18 cellular contexts compared by ENCODE assay signal in the genomic region with DNA sequence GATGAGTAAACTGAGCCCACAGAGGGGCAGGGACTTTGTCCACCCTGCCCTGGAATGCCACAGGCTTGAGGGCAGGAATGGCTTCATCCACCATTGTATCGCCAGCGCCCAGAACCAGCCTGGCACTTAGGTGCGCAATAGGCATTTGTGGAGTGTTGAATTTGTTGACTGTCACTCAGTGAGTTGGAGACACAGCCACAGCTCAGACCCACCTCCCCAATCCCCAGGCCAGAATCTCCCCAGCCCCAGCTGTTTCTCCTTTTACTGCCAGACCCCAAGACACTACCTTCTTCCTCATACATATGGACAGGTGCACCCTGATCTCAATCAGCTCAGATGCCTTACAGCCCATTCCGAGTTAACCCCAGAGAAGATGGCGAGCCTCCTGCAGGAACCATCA.
DNase-seq lines count a peak whose midpoint lies in the region; ATAC-seq, FAIRE-seq and TF ChIP-seq lines count a peak whose summit lies in the region.
"Had no signal": no experiment of that assay in that cellular context is flagged by ENCODE, and none has a peak within 500 bp of the region (broad histone marks: within the 10 kb centered on the region; RNA-seq: fewer than 3 reads in every experiment).

No MANE protein-coding gene starts in this region.

- H3K27ac Mint-ChIP-seq in osteocyte (ENCODE audit: unreplicated experiment), result no peak overlapping the region

- peak; percentile 47 for DNase-seq in activated effector memory CD4-positive, alpha-beta T cell treated with anti-CD3 and anti-CD28 coated beads, Interleukin-2, amount 50 U/mL, for 16 hours
- DNase-seq in activated effector memory CD4-positive, alpha-beta T cell treated with Interleukin-2 at 50 U/mL for 16 hours, result no peak
- DNase-seq in osteocyte (ENCODE audit: extremely low spot score, unreplicated experiment) (peak; percentile 30), suprapubic skin (ENCODE audit: low spot score in 2 of 2) (peak; percentile 17 to 24), NCI-H226 (no peak), GM19239 (ENCODE audit: insufficient read length, low spot score) (no peak)
- DNase-seq: 8988T; AML-193; Caco-2; CD8-positive, alpha-beta memory T cell; DND-41; GDM1; GM23248 had no signal

- H3K4me3 ChIP-seq in suprapubic skin, result no peak overlapping the region
- H3K4me3 ChIP-seq: BLaER1, GM23248 had no signal

- no peak overlapping the region for H3K27ac ChIP-seq in suprapubic skin
- H3K27ac ChIP-seq: BLaER1, GM23248 had no signal

- no peaks in the 10 kb centered on the region for H3K36me3 Mint-ChIP-seq in osteocyte (ENCODE audit: unreplicated experiment)
- H3K36me3 Mint-ChIP-seq: CD8-positive, alpha-beta memory T cell had no signal

- no peaks in the 10 kb centered on the region for H3K9me3 Mint-ChIP-seq in osteocyte (ENCODE audit: unreplicated experiment)
- H3K9me3 Mint-ChIP-seq: CD8-positive, alpha-beta memory T cell had no signal

- TF ChIP-seq EP300 in suprapubic skin (IDR thresholded peaks at IDR 0.05), result no peak

- no peak for ATAC-seq in GM19324 (IDR thresholded peaks at IDR 0.05; ENCODE audit: low FRiP score, unreplicated experiment)
- ATAC-seq: HCT116 had no signal

- H3K36me3 ChIP-seq in suprapubic skin, result no peaks in the 10 kb centered on the region
- H3K36me3 ChIP-seq: BLaER1 had no signal

- no peaks in the 10 kb centered on the region for H3K4me1 ChIP-seq in suprapubic skin
- H3K4me1 ChIP-seq: BLaER1, Caco-2 had no signal

- no peaks in the 10 kb centered on the region for H3K9me3 ChIP-seq in suprapubic skin
- H3K9me3 ChIP-seq: Caco-2 had no signal

- no peak for TF ChIP-seq POLR2A in suprapubic skin (IDR thresholded peaks at IDR 0.05)

- H3K4me1 Mint-ChIP-seq in osteocyte (ENCODE audit: unreplicated experiment), result no peaks in the 10 kb centered on the region

- no peak for FAIRE-seq in GM19239 (lab: Jason Lieb, UNC)
- FAIRE-seq: GM12892, H54 had no signal

- no peak overlapping the region for H3K4me3 Mint-ChIP-seq in osteocyte (ENCODE audit: unreplicated experiment)
- H3K4me3 Mint-ChIP-seq: CD8-positive, alpha-beta memory T cell had no signal

- H3K27me3 Mint-ChIP-seq in osteocyte (ENCODE audit: unreplicated experiment), result peaks cover 32% of the 10 kb centered on the region

- H3K27me3 ChIP-seq in suprapubic skin, result peaks cover 64% of the 10 kb centered on the region
- H3K27me3 ChIP-seq: BLaER1 had no signal

- WGBS in suprapubic skin, result 90% methylated on average over 5 of the region's 5 CpGs

- TF ChIP-seq CTCF in osteocyte (IDR thresholded peaks at IDR 0.05) (no peak), suprapubic skin (IDR thresholded peaks at IDR 0.05) (no peak)

Comparison
In these comparisons a context has a peak if more than half of its experiments do, and no peak if none do; other contexts are left out.
1. DNase-seq: peak in activated effector memory CD4-positive, alpha-beta T cell treated with anti-CD3 and anti-CD28 coated beads, Interleukin-2, amount 50 U/mL, for 16 hours (single experiment), osteocyte (single experiment) and suprapubic skin (2 of 2); none in activated effector memory CD4-positive, alpha-beta T cell treated with Interleukin-2 at 50 U/mL for 16 hours (single experiment), NCI-H226 (single experiment) and GM19239 (single experiment).